11 cellular contexts compared by ENCODE assay signal in the genomic region with DNA sequence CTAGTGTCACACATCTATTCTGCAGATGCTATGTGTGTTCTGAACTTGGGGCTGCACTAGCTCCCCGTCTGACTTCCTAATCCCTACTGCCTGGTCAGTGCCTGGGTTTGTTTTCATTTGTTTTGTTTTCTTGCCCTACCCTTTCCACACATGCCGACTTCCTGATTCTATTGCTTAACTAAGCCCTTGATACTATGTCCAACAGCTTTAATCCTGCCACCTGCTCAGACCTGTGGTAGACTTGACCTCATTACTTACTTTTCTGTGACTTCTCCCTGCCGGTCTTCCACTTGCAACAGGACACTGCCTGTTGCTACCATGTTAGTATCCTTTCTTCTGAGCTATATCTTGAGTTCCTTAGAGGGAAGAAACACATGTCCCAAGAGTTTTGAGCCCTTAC. TPM values are rescaled to one million over a fixed set of nuclear protein-coding genes. Genes with fewer than 3 reads are reported as not detected.
"Had no signal": no experiment of that assay in that cellular context is flagged by ENCODE, and none has a peak within 500 bp of the region (broad histone marks: within the 10 kb centered on the region; RNA-seq: fewer than 3 reads in every experiment).

No MANE protein-coding gene starts in this region.

- ATAC-seq: gastroesophageal sphincter, right cardiac atrium had no signal

- H3K27ac ChIP-seq: ascending aorta, gastroesophageal sphincter had no signal

- DNase-seq: activated CD4-positive, alpha-beta T cell treated with anti-CD3 and anti-CD28 coated beads, Interleukin-2, amount 50 U/mL, for 4 hours; activated CD4-positive, CD25-positive, alpha-beta regulatory T cell treated with anti-CD3 and anti-CD28 coated beads, Interleukin-2, amount 50 U/mL, for 72 hours; activated naive CD4-positive, alpha-beta T cell treated with anti-CD3 and anti-CD28 coated beads for 36 hours; activated T-cell treated with anti-CD3 and anti-CD28 coated beads for 4 hours; erythroblast; occipital lobe; right cardiac atrium; stimulated activated CD4-positive, alpha-beta T cell treated with anti-CD3 and anti-CD28 coated beads, Interleukin-4, amount 100 ng/mL, for 4 hours; stimulated activated CD8-positive, alpha-beta memory T cell treated with anti-CD3 and anti-CD28 coated beads, Interleukin-4, amount 100 ng/mL, for 48 hours had no signal

RNA-seq across cellular contexts. Expression of a gene that starts 39.3 kb away (rescaled TPM):
- total RNA-seq: activated naive CD4-positive, alpha-beta T cell treated with anti-CD3 and anti-CD28 coated beads for 36 hours; ascending aorta had no signal
